8 cellular contexts compared by ENCODE assay signal in genomic region chr19:2061093-2061935, GRCh38.
DNase-seq lines count a peak whose midpoint lies in the region; ATAC-seq and TF ChIP-seq lines count a peak whose summit lies in the region.

No MANE protein-coding gene starts in this region.

- H3K9ac ChIP-seq in mucosa of rectum (ENCODE audit: low read depth in 1 of 2, low read length in 2 of 2): peak overlapping the region; percentile 93 to 96

- TF ChIP-seq POLR2A in erythroblast (IDR thresholded peaks at IDR 0.05; ENCODE audit: low read length): peak; percentile 71

- no peaks in the 10 kb centered on the region for H3K27me3 ChIP-seq in mucosa of rectum (ENCODE audit: control insufficient read depth in 2 of 2, insufficient read depth in 2 of 2, low read length in 2 of 2)

- no peaks in the 10 kb centered on the region for H3K36me3 ChIP-seq in mucosa of rectum (ENCODE audit: control insufficient read depth in 2 of 2, insufficient read depth in 2 of 2, low read length in 2 of 2)

- ATAC-seq in GM21576 (IDR thresholded peaks at IDR 0.05; ENCODE audit: unreplicated experiment): peak; percentile 73

- peak overlapping the region; percentile 80 to 91 for H3K4me3 ChIP-seq in mucosa of rectum (ENCODE audit: low read length in 2 of 2)

- DNase-seq in DMS153 (lab: John Stamatoyannopoulos, UW) (peak; percentile 92), OCI-M2 (lab: John Stamatoyannopoulos, UW; ENCODE audit: unreplicated experiment) (peak; percentile 86), erythroblast (lab: John Stamatoyannopoulos, UW) (peak; percentile 99 to 100)
- DNase-seq in activated T-cell treated with anti-CD3 and anti-CD28 coated beads, Interleukin-2, amount 50 U/mL, for 1 hour: peak; percentile 100
- peak; percentile 98 for DNase-seq in stimulated activated CD8-positive, alpha-beta memory T cell treated with anti-CD3 and anti-CD28 coated beads, Interleukin-4, amount 100 ng/mL, for 4 hours (ENCODE audit: low read depth in 2 of 2, low spot score in 1 of 2)

- TF ChIP-seq EP300 in Ishikawa (IDR thresholded peaks at IDR 0.05; ENCODE audit: borderline replicate concordance): peak; percentile 27; the same call in 1 of the 2 replicates

- peak overlapping the region; percentile 96 to 99 for H3K27ac ChIP-seq in mucosa of rectum (ENCODE audit: low read depth in 2 of 2, low read length in 2 of 2)

- no peaks in the 10 kb centered on the region for H3K9me3 ChIP-seq in mucosa of rectum (ENCODE audit: control insufficient read depth in 2 of 2, low read length in 2 of 2)

- no peak for TF ChIP-seq RAD21 in Ishikawa (IDR thresholded peaks at IDR 0.05; ENCODE audit: low read depth)

- H3K4me1 ChIP-seq in mucosa of rectum (ENCODE audit: control insufficient read depth in 2 of 2, insufficient read depth in 2 of 2, low read length in 2 of 2): peaks cover 50 to 53% of the 10 kb centered on the region in 2 donors

TF ChIP-seq in Ishikawa, 13 proteins besides CTCF, POLR2A, EP300 and RAD21:
- no peak for TF ChIP-seq CEBPB (IDR thresholded peaks at IDR 0.05)
- no peak for TF ChIP-seq YY1 (IDR thresholded peaks at IDR 0.05; ENCODE audit: low read depth)
- peak; percentile 21 for TF ChIP-seq ZBTB7A (IDR thresholded peaks at IDR 0.05; ENCODE audit: low read depth)
- 0 out of 2 replicates have a peak, but pooled peaks have one; percentile 33 for TF ChIP-seq TCF12 (IDR thresholded peaks at IDR 0.05; ENCODE audit: low read depth)
- TF ChIP-seq TAF1 (IDR thresholded peaks at IDR 0.05; ENCODE audit: low read depth): peak; percentile 44; the same call in 1 of the 2 replicates
- TF ChIP-seq FOXM1 (IDR thresholded peaks at IDR 0.05; ENCODE audit: borderline replicate concordance, low read depth): peak; percentile 21; the same call in 1 of the 2 replicates
- TF ChIP-seq EGR1 (IDR thresholded peaks at IDR 0.05): 0 out of 2 replicates have a peak, but pooled peaks have one; percentile 30
- peak; percentile 85 for TF ChIP-seq NFIC (IDR thresholded peaks at IDR 0.05)
- TF ChIP-seq REST (IDR thresholded peaks at IDR 0.05; ENCODE audit: low read depth): no peak
- no peak; the same call in 1 of the 2 replicates for TF ChIP-seq USF1 (IDR thresholded peaks at IDR 0.05)
- TF ChIP-seq TEAD4 (IDR thresholded peaks at IDR 0.05): no peak
- peak; percentile 62; the same call in 1 of the 2 replicates for TF ChIP-seq CREB1 (IDR thresholded peaks at IDR 0.05; ENCODE audit: low read depth)
- TF ChIP-seq MAX (IDR thresholded peaks at IDR 0.05): peak; percentile 87

Comparison
In these comparisons a context has a peak if more than half of its experiments do, and no peak if none do; other contexts are left out.
1. Peak in every context shown above with its lines: DNase-seq, ATAC-seq, H3K4me3 ChIP-seq and H3K27ac ChIP-seq.